16 cellular contexts compared by ENCODE assay signal in genomic region chr20:37325206-37325605, GRCh38. TPM values are rescaled to one million over a fixed set of nuclear protein-coding genes. Genes with fewer than 3 reads are reported as not detected.
DNase-seq lines count a peak whose midpoint lies in the region; ATAC-seq and TF ChIP-seq lines count a peak whose summit lies in the region.
"Had no signal": no experiment of that assay in that cellular context is flagged by ENCODE, and none has a peak within 500 bp of the region (broad histone marks: within the 10 kb centered on the region; RNA-seq: fewer than 3 reads in every experiment).

No MANE protein-coding gene starts in this region.

- H3K36me3 ChIP-seq in muscle layer of colon (ENCODE audit: insufficient read depth, low read length) (no peaks in the 10 kb centered on the region), sigmoid colon (no peaks in the 10 kb centered on the region)

- DNase-seq in cardiac septum (ENCODE audit: low spot score): peak; percentile 49
- DNase-seq in Right ventricle myocardium inferior (ENCODE audit: missing footprints): no peak
- no peak for DNase-seq in sigmoid colon
- no peak for DNase-seq in amniotic stem cell (lab: John Stamatoyannopoulos, UW)
- no peak for DNase-seq in COLO829 (ENCODE audit: low spot score)
- DNase-seq: ACHN; Calu3; CD4-positive, CD25-positive, alpha-beta regulatory T cell; DMS 273 treated with DMSO at 0.1 percent for 48 hours; H7 had no signal

- 92 to 97% methylated on average over 7 of the region's 7 CpGs for WGBS in sigmoid colon, 2 donors

- ATAC-seq in Right ventricle myocardium inferior (no peak), GM19455 (IDR thresholded peaks at IDR 0.05; ENCODE audit: unreplicated experiment) (no peak)
- ATAC-seq: GM12878, GM23338, HepG2 had no signal

- no peak for TF ChIP-seq CTCF in sigmoid colon (IDR thresholded peaks at IDR 0.05)

- H3K27ac ChIP-seq in muscle layer of colon (ENCODE audit: low read depth, low read length) (peak overlapping the region; percentile 2), sigmoid colon (peak overlapping the region in 3 of 4 donors; percentile 82 to 92 (median 86))
- H3K27ac ChIP-seq: BLaER1 treated with 17β-estradiol and CSF1 and Interleukin-3, amounts not matched to agents 10 nM and 100 nM had no signal

- TF ChIP-seq POLR2A in sigmoid colon (IDR thresholded peaks at IDR 0.05): no peak

- TF ChIP-seq EP300 in sigmoid colon (IDR thresholded peaks at IDR 0.05): peak in 3 of 4 donors; percentile 43 to 69 (median 48)

- H3K9me3 ChIP-seq in muscle layer of colon (ENCODE audit: low read length) (no peaks in the 10 kb centered on the region), sigmoid colon (no peaks in the 10 kb centered on the region)

- intact Hi-C loops in cardiac septum (cut with DNase I) (no loop called here), Right ventricle myocardium inferior (cut with DNase I) (no loop called here), sigmoid colon (cut with DNase I) (no loop called here)

- no peak overlapping the region for H3K9ac ChIP-seq in muscle layer of colon (ENCODE audit: low read length)
- H3K9ac ChIP-seq: BLaER1 treated with 17β-estradiol and CSF1 and Interleukin-3, amounts not matched to agents 10 nM and 100 nM had no signal

- H3K4me1 ChIP-seq in muscle layer of colon (ENCODE audit: insufficient read depth, low read length) (peaks cover 44% of the 10 kb centered on the region), sigmoid colon (peaks cover 0 to 68% (median 58%) of the 10 kb centered on the region in 4 donors)

- H3K27me3 ChIP-seq in muscle layer of colon (ENCODE audit: control insufficient read depth in 1 of 2, insufficient read depth in 2 of 2, low read length in 2 of 2) (no peaks in the 10 kb centered on the region), sigmoid colon (no peaks in the 10 kb centered on the region)
- H3K27me3 ChIP-seq: BLaER1 treated with 17β-estradiol and CSF1 and Interleukin-3, amounts not matched to agents 10 nM and 100 nM had no signal

- H3K4me3 ChIP-seq in muscle layer of colon (ENCODE audit: low read depth in 1 of 2, low read length in 2 of 2) (no peak overlapping the region), sigmoid colon (no peak overlapping the region)
- H3K4me3 ChIP-seq: BLaER1 treated with 17β-estradiol and CSF1 and Interleukin-3, amounts not matched to agents 10 nM and 100 nM; GM12878; GM23338 had no signal

RNA-seq across cellular contexts. Expression of gene SRC, which starts 20.7 kb away (rescaled TPM):
- total RNA-seq in cardiac septum: 5.0 TPM
- total RNA-seq in Right ventricle myocardium inferior: 6.0 TPM
- total RNA-seq in sigmoid colon: 10 to 100 TPM; 28.1 to 52.3 (median 40.0) TPM
- polyA plus RNA-seq in sigmoid colon: 10 to 100 TPM; 64.3 to 91.8 (median 79.1) TPM

RNA-seq across cellular contexts. Expression of gene MANBAL, which starts 35.8 kb away (rescaled TPM):
- total RNA-seq in cardiac septum (20.5 TPM), Right ventricle myocardium inferior (20.7 TPM), sigmoid colon (10 to 100 TPM; 30.4 to 68.5 (median 58.2) TPM)
- polyA plus RNA-seq in sigmoid colon: 10 to 100 TPM; 34.2 to 57.1 (median 42.0) TPM
